In genomic region chrX:83916525-83916924, GRCh38 we compare ENCODE assay signal across 8 cellular contexts. TPM values are rescaled to one million over a fixed set of nuclear protein-coding genes. Genes with fewer than 3 reads are reported as not detected.
A peak's percentile ranks its signal among the peaks of the same experiment; 100 is the strongest.
DNase-seq lines count a peak whose midpoint lies in the region; ATAC-seq, FAIRE-seq and TF ChIP-seq lines count a peak whose summit lies in the region.

No MANE protein-coding gene starts in this region.

- no peaks in the 10 kb centered on the region for H3K4me1 ChIP-seq in small intestine (ENCODE audit: control insufficient read depth in 2 of 2, insufficient read depth in 1 of 2, low read depth in 1 of 2, low read length in 1 of 2)
- no peaks in the 10 kb centered on the region for H3K4me1 ChIP-seq in left lung

- intact Hi-C loops in activated CD4-positive, alpha-beta T cell treated with anti-CD3 and anti-CD28 coated beads, Interleukin-2, amount 10 ng/mL, durations not matched to agents 24 days and 14 days (cut with micrococcal nuclease), result no loop called here
- intact Hi-C loops in left lung (cut with DNase I), result no loop called here

- H3K27me3 ChIP-seq in small intestine (ENCODE audit: control insufficient read depth in 2 of 2, insufficient read depth in 2 of 2, low read length in 2 of 2) (no peaks in the 10 kb centered on the region), left lung (no peaks in the 10 kb centered on the region)

- no peaks in the 10 kb centered on the region for H3K4me1 Mint-ChIP-seq in chondrocyte (ENCODE audit: low read depth)
- H3K4me1 Mint-ChIP-seq in activated CD4-positive, alpha-beta T cell treated with anti-CD3 and anti-CD28 coated beads, Interleukin-2, amount 10 ng/mL, durations not matched to agents 24 days and 14 days, result no peaks in the 10 kb centered on the region

- peaks cover 5% of the 10 kb centered on the region for H3K9me3 Mint-ChIP-seq in chondrocyte (ENCODE audit: low read depth)
- H3K9me3 Mint-ChIP-seq in activated CD4-positive, alpha-beta T cell treated with anti-CD3 and anti-CD28 coated beads, Interleukin-2, amount 10 ng/mL, durations not matched to agents 24 days and 14 days, result no peaks in the 10 kb centered on the region

- ATAC-seq in left lung, result no peak

- no peaks in the 10 kb centered on the region for H3K36me3 Mint-ChIP-seq in chondrocyte (ENCODE audit: low read depth)
- no peaks in the 10 kb centered on the region for H3K36me3 Mint-ChIP-seq in activated CD4-positive, alpha-beta T cell treated with anti-CD3 and anti-CD28 coated beads, Interleukin-2, amount 10 ng/mL, durations not matched to agents 24 days and 14 days (ENCODE audit: low read depth)

- no peaks in the 10 kb centered on the region for H3K27me3 Mint-ChIP-seq in chondrocyte (ENCODE audit: low read depth)
- no peaks in the 10 kb centered on the region for H3K27me3 Mint-ChIP-seq in activated CD4-positive, alpha-beta T cell treated with anti-CD3 and anti-CD28 coated beads, Interleukin-2, amount 10 ng/mL, durations not matched to agents 24 days and 14 days

- 36 to 60% (median 50%) methylated on average over 2 of the region's 2 CpGs for WGBS in small intestine, 3 donors

- no peak overlapping the region for H3K27ac ChIP-seq in small intestine (ENCODE audit: low read depth in 1 of 2, low read length in 1 of 2)
- no peak overlapping the region for H3K27ac ChIP-seq in left lung

- no peaks in the 10 kb centered on the region for H3K9me3 ChIP-seq in small intestine (ENCODE audit: control insufficient read depth, low read depth)
- no peaks in the 10 kb centered on the region for H3K9me3 ChIP-seq in left lung

- DNase-seq in NCI-H82 (lab: John Stamatoyannopoulos, UW), result peak; percentile 29
- DNase-seq in NCI-H82 treated with DMSO at 0.1 percent for 48 hours (lab: John Stamatoyannopoulos, UW; ENCODE audit: unreplicated experiment), result no peak
- peak; percentile 0 for DNase-seq in M059J (ENCODE audit: low read depth)
- no peak for DNase-seq in chondrocyte (ENCODE audit: low spot score)
- DNase-seq in small intestine, result peak; percentile 0
- no peak for DNase-seq in C1 segment of cervical spinal cord (lab: John Stamatoyannopoulos, UW)
- DNase-seq in activated CD4-positive, alpha-beta T cell treated with anti-CD3 and anti-CD28 coated beads, Interleukin-2, amount 10 ng/mL, durations not matched to agents 24 days and 14 days, result no peak
- DNase-seq in left lung, result no peak

- no peak overlapping the region for H3K4me3 Mint-ChIP-seq in chondrocyte (ENCODE audit: unreplicated experiment)
- no peak overlapping the region for H3K4me3 Mint-ChIP-seq in activated CD4-positive, alpha-beta T cell treated with anti-CD3 and anti-CD28 coated beads, Interleukin-2, amount 10 ng/mL, durations not matched to agents 24 days and 14 days

- H3K27ac Mint-ChIP-seq in chondrocyte (ENCODE audit: unreplicated experiment), result no peak overlapping the region
- H3K27ac Mint-ChIP-seq in activated CD4-positive, alpha-beta T cell treated with anti-CD3 and anti-CD28 coated beads, Interleukin-2, amount 10 ng/mL, durations not matched to agents 24 days and 14 days, result no peak overlapping the region

- H3K36me3 ChIP-seq in small intestine (ENCODE audit: control insufficient read depth in 2 of 2, insufficient read depth in 2 of 2, low read length in 2 of 2) (no peaks in the 10 kb centered on the region), left lung (no peaks in the 10 kb centered on the region)

- no peak for FAIRE-seq in small intestine (lab: Jason Lieb, UNC)

- H3K4me3 ChIP-seq in small intestine (ENCODE audit: low read depth in 1 of 2, low read length in 2 of 2), result no peak overlapping the region
- H3K4me3 ChIP-seq in left lung, result no peak overlapping the region

- peak; percentile 71 for TF ChIP-seq CTCF in chondrocyte (IDR thresholded peaks at IDR 0.05)
- TF ChIP-seq CTCF in left lung (IDR thresholded peaks at IDR 0.05), result no peak

RNA-seq across cellular contexts. Expression of gene CYLC1, which starts 55.6 kb away (rescaled TPM):
- not detected in 2 replicates for total RNA-seq in M059J (2014; rRNA removed; shearing (Covaris generic))
- total RNA-seq in chondrocyte (not detected in 3 replicates), left lung (not detected)
- polyA plus RNA-seq in small intestine, result not detected
- not detected in 2 replicates for total RNA-seq in activated CD4-positive, alpha-beta T cell treated with anti-CD3 and anti-CD28 coated beads, Interleukin-2, amount 10 ng/mL, durations not matched to agents 24 days and 14 days

Comparison
In these comparisons a context has a peak if more than half of its experiments do, and no peak if none do; other contexts are left out.
1. DNase-seq: peak in NCI-H82 (single experiment), M059J (single experiment) and small intestine (single experiment); none in NCI-H82 treated with DMSO at 0.1 percent for 48 hours (single experiment), chondrocyte (single experiment), C1 segment of cervical spinal cord (0 of 14), activated CD4-positive, alpha-beta T cell treated with anti-CD3 and anti-CD28 coated beads, Interleukin-2, amount 10 ng/mL, durations not matched to agents 24 days and 14 days (single experiment) and left lung (0 of 2).